Comparison of ENCODE assay signal across 13 cellular contexts in genomic region chr7:155647302-155647701, GRCh38.
"Had no signal": no experiment of that assay in that cellular context is flagged by ENCODE, and none has a peak within 500 bp of the region (broad histone marks: within the 10 kb centered on the region; RNA-seq: fewer than 3 reads in every experiment).

No MANE protein-coding gene starts in this region.

- H3K27ac ChIP-seq: body of pancreas, gastroesophageal sphincter, upper lobe of left lung had no signal

- H3K4me3 ChIP-seq: body of pancreas, gastroesophageal sphincter had no signal

- H3K27me3 Mint-ChIP-seq: activated CD8-positive, alpha-beta T cell treated with anti-CD3 and anti-CD28 coated beads for 36 hours; central memory CD8-positive, alpha-beta T cell had no signal

- ATAC-seq: activated CD8-positive, alpha-beta T cell treated with anti-CD3 and anti-CD28 coated beads for 36 hours; body of pancreas; gastroesophageal sphincter; left ventricle myocardium superior had no signal

- H3K27me3 ChIP-seq: body of pancreas, gastroesophageal sphincter, upper lobe of left lung had no signal

- DNase-seq: activated CD8-positive, alpha-beta memory T cell treated with anti-CD3 and anti-CD28 coated beads, Interleukin-2, amount 50 U/mL, for 4 hours; activated CD8-positive, alpha-beta T cell treated with anti-CD3 and anti-CD28 coated beads for 36 hours; activated naive CD4-positive, alpha-beta T cell treated with anti-CD3 and anti-CD28 coated beads for 36 hours; amniotic stem cell; body of pancreas; effector memory CD4-positive, alpha-beta T cell; left ventricle myocardium superior; retina; SW 1271; T1000; upper lobe of left lung had no signal
